Comparison of ENCODE assay signal across 22 cellular contexts in the genomic region with DNA sequence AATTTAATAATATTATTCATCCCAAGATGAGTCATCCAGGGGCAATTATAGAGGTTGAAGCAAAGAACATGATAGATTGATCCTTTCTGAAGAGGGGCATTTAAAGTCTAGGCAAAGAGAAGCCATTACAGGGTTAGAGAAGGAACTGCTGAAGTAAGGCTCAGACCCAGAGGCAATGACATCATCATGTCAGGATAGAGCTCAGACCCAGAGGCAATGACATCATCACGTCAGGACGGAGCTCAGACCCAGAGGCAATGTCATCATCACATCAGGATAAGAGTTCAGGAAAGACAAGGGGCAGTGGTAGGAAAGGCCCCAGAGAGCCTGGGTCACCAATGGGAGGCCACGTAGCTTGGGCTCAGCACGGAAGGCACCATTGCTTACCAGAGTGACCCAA.
DNase-seq lines count a peak whose midpoint lies in the region; ATAC-seq, FAIRE-seq and TF ChIP-seq lines count a peak whose summit lies in the region.
"Had no signal": no experiment of that assay in that cellular context is flagged by ENCODE, and none has a peak within 500 bp of the region (broad histone marks: within the 10 kb centered on the region; RNA-seq: fewer than 3 reads in every experiment).

No MANE protein-coding gene starts in this region.

- no peak overlapping the region for H3K27ac Mint-ChIP-seq in osteocyte (ENCODE audit: unreplicated experiment)
- H3K27ac Mint-ChIP-seq: B cell; CD4-positive, CD25-positive, alpha-beta regulatory T cell; CD8-positive, alpha-beta T cell; HFFc6 had no signal

- no peak overlapping the region for H3K9ac ChIP-seq in HepG2 (ENCODE audit: insufficient read depth, low read depth, low read length)
- H3K9ac ChIP-seq: BLaER1 had no signal

- H3K4me3 ChIP-seq in HepG2 (replicated peaks in 1 of 3; ENCODE audit: insufficient read depth in 1 of 3, low read depth in 2 of 3, low read length in 3 of 3) (no peak overlapping the region), right lobe of liver (no peak overlapping the region), coronary artery (no peak overlapping the region), osteoblast (ENCODE audit: insufficient read depth, low read length) (no peak overlapping the region)
- H3K4me3 ChIP-seq: BLaER1 had no signal

- POLR2A ChIA-PET in HepG2 (lab: Yijun Ruan, JAX) = no interaction called here

- no peak for DNase-seq in HepG2 (ENCODE audit: low spot score)
- no peak for DNase-seq in right lobe of liver
- DNase-seq in coronary artery (ENCODE audit: low spot score) = peak; percentile 21
- peak; percentile 46 for DNase-seq in osteoblast (ENCODE audit: insufficient read length, low spot score, missing footprints)
- DNase-seq in osteocyte (ENCODE audit: extremely low spot score, unreplicated experiment) = no peak
- DNase-seq: Caco-2; CD4-positive, CD25-positive, alpha-beta regulatory T cell; CD8-positive, alpha-beta T cell; DMS153; DND-41; GOT3; H7; HFFc6 had no signal

- no peaks in the 10 kb centered on the region for H3K36me3 Mint-ChIP-seq in osteocyte (ENCODE audit: unreplicated experiment)
- H3K36me3 Mint-ChIP-seq: CD4-positive, CD25-positive, alpha-beta regulatory T cell; CD8-positive, alpha-beta T cell had no signal

- H3K36me3 ChIP-seq in HepG2 (replicated peaks in 1 of 2; ENCODE audit: control insufficient read depth in 1 of 2, insufficient read depth in 2 of 2, low read length in 2 of 2) (no peaks in the 10 kb centered on the region), right lobe of liver (no peaks in the 10 kb centered on the region), osteoblast (ENCODE audit: insufficient read depth, low read length) (no peaks in the 10 kb centered on the region)
- H3K36me3 ChIP-seq: BLaER1 had no signal

- TF ChIP-seq POLR2A in HepG2 (IDR thresholded peaks at IDR 0.05; ENCODE audit: insufficient read depth in 1 of 2, low read depth in 2 of 2, low read length in 2 of 2) (no peak), right lobe of liver (IDR thresholded peaks at IDR 0.05) (no peak)

- H3K27me3 ChIP-seq in HepG2 (ENCODE audit: control insufficient read depth in 1 of 2, insufficient read depth in 2 of 2, low read length in 2 of 2) = peaks cover 7 to 39% of the 10 kb centered on the region in 2 experiments
- H3K27me3 ChIP-seq in right lobe of liver = no peaks in the 10 kb centered on the region
- no peaks in the 10 kb centered on the region for H3K27me3 ChIP-seq in osteoblast (ENCODE audit: insufficient read depth, low read length)
- H3K27me3 ChIP-seq: BLaER1 had no signal

- WGBS in HepG2 (ENCODE audit: low lambda C conversion rate) = 3% methylated on average over 4 of the region's 4 CpGs
- 90% methylated on average over 2 of the region's 4 CpGs for WGBS in right lobe of liver (ENCODE audit: insufficient coverage, low coverage, low lambda C conversion rate, missing lambda C conversion rate)

- no peaks in the 10 kb centered on the region for H3K9me3 ChIP-seq in HepG2 (ENCODE audit: low read length)
- H3K9me3 ChIP-seq in right lobe of liver = no peaks in the 10 kb centered on the region
- H3K9me3 ChIP-seq in osteoblast (ENCODE audit: low read depth, low read length) = peaks cover 3% of the 10 kb centered on the region
- H3K9me3 ChIP-seq: Caco-2 had no signal

- TF ChIP-seq RAD21 in HepG2 (CRISPR knock-in tag; IDR thresholded peaks at IDR 0.05) = no peak

- H3K4me2 ChIP-seq in HepG2 (ENCODE audit: low read depth, low read length) (no peak overlapping the region), osteoblast (ENCODE audit: insufficient read depth, low read length) (no peak overlapping the region)
- H3K4me2 ChIP-seq: BLaER1 had no signal

- intact Hi-C loops in HepG2 (cut with micrococcal nuclease; ENCODE audit: unreplicated experiment) (loop anchor here (5.0 kb wide), 1 partner anchor 434 kb away; no protein-coding TSS in a partner anchor), right lobe of liver (cut with DNase I) (no loop called here)

- CTCF ChIA-PET in HepG2 (lab: Yijun Ruan, JAX; ENCODE audit: low intra/inter-chr PET ratio, low total read pairs) = no interaction called here

- TF ChIP-seq EP300 in HepG2 (IDR thresholded peaks at IDR 0.05; ENCODE audit: low read depth in 2 of 2, low read length in 2 of 2) (no peak), HepG2 (CRISPR knock-in tag; IDR thresholded peaks at IDR 0.05; ENCODE audit: borderline replicate concordance) (no peak)

- ATAC-seq in HepG2 (no peak), right lobe of liver (no peak), HG02678 (IDR thresholded peaks at IDR 0.05; ENCODE audit: unreplicated experiment) (no peak)
- ATAC-seq: CD8-positive, alpha-beta T cell; HCT116 had no signal

- FAIRE-seq in HepG2 (lab: Jason Lieb, UNC) = no peak
- FAIRE-seq: A204.1, G401.6, GM12892 had no signal

- peaks cover 3% of the 10 kb centered on the region for H3K4me1 Mint-ChIP-seq in osteocyte (ENCODE audit: unreplicated experiment)
- H3K4me1 Mint-ChIP-seq: B cell; CD4-positive, CD25-positive, alpha-beta regulatory T cell had no signal

- peaks cover 28% of the 10 kb centered on the region for H3K27me3 Mint-ChIP-seq in osteocyte (ENCODE audit: unreplicated experiment)
- H3K27me3 Mint-ChIP-seq: CD4-positive, CD25-positive, alpha-beta regulatory T cell had no signal

- in situ Hi-C loops in HepG2 (cut with HindIII; ENCODE audit: extremely low pct_ligation_motif_present, low pct_unique_long_range_greater_than_20kb) = no loop called here

- H3K79me2 ChIP-seq in HepG2 (ENCODE audit: insufficient read depth, low read length) (no peaks in the 10 kb centered on the region), osteoblast (ENCODE audit: insufficient read depth, low read length) (no peaks in the 10 kb centered on the region)

- H2AFZ ChIP-seq in HepG2 (ENCODE audit: low read length) = no peak overlapping the region
- no peak overlapping the region for H2AFZ ChIP-seq in osteoblast (ENCODE audit: low read length)

- H4K20me1 ChIP-seq in HepG2 (ENCODE audit: insufficient read depth, low read length) = no peaks in the 10 kb centered on the region
- H4K20me1 ChIP-seq in osteoblast (ENCODE audit: insufficient read depth, low read length) = no peaks in the 10 kb centered on the region
- H4K20me1 ChIP-seq: BLaER1 had no signal

- H3K27ac ChIP-seq in HepG2 (ENCODE audit: extremely low read length, insufficient read depth, low read length) (no peak overlapping the region), right lobe of liver (no peak overlapping the region), coronary artery (no peak overlapping the region), osteoblast (ENCODE audit: low read depth, low read length) (no peak overlapping the region)
- H3K27ac ChIP-seq: 22Rv1, BLaER1, C4-2B had no signal

- H3K9me3 Mint-ChIP-seq in osteocyte (ENCODE audit: unreplicated experiment) = no peaks in the 10 kb centered on the region
- H3K9me3 Mint-ChIP-seq: CD8-positive, alpha-beta T cell had no signal

- TF ChIP-seq CTCF in HepG2 (CRISPR knock-in tag; IDR thresholded peaks at IDR 0.05) (no peak), right lobe of liver (IDR thresholded peaks at IDR 0.05) (no peak), coronary artery (IDR thresholded peaks at IDR 0.05) (no peak), osteoblast (IDR thresholded peaks at IDR 0.05; ENCODE audit: extremely low read depth, low read depth, low read length) (no peak), osteocyte (IDR thresholded peaks at IDR 0.05) (no peak)

- H3K4me1 ChIP-seq in HepG2 (ENCODE audit: insufficient read depth, low read length) (no peaks in the 10 kb centered on the region), right lobe of liver (no peaks in the 10 kb centered on the region), osteoblast (ENCODE audit: insufficient read depth, low read length) (no peaks in the 10 kb centered on the region)
- H3K4me1 ChIP-seq: Caco-2 had no signal

- BruUV-seq in HepG2 (replicated peaks; lab: Mats Ljungman, UMichigan) = no TSS peak

- H3K4me3 Mint-ChIP-seq in osteocyte (ENCODE audit: unreplicated experiment) = no peak overlapping the region
- H3K4me3 Mint-ChIP-seq: B cell; CD4-positive, CD25-positive, alpha-beta regulatory T cell; CD8-positive, alpha-beta T cell; HFFc6 had no signal

TF ChIP-seq in HepG2, 621 proteins besides CTCF, POLR2A, EP300 and RAD21:
- peak; percentile 99 for TF ChIP-seq ATF7 (IDR thresholded peaks at IDR 0.05)
- no peak for TF ChIP-seq ATF7 (CRISPR knock-in tag; IDR thresholded peaks at IDR 0.05)
- TF ChIP-seq GATAD2A (CRISPR knock-in tag; IDR thresholded peaks at IDR 0.05) = no peak
- peak; percentile 88 for TF ChIP-seq CREB1 (IDR thresholded peaks at IDR 0.05)
- TF ChIP-seq CREB1 (CRISPR knock-in tag; IDR thresholded peaks at IDR 0.05) = no peak
- TF ChIP-seq ZNF816 (CRISPR knock-in tag; IDR thresholded peaks at IDR 0.05; ENCODE audit: borderline replicate concordance) = no peak

Comparison
In these comparisons a context has a peak if more than half of its experiments do, and no peak if none do; other contexts are left out.
1. DNase-seq: peak in coronary artery (single experiment) and osteoblast (single experiment); none in HepG2 (single experiment), right lobe of liver (0 of 3) and osteocyte (single experiment).